Comparison of ENCODE assay signal across 8 cellular contexts in genomic region chr2:44778671-44779476, GRCh38.
DNase-seq lines count a peak whose midpoint lies in the region; ATAC-seq and TF ChIP-seq lines count a peak whose summit lies in the region.

No MANE protein-coding gene starts in this region.

- peak; percentile 95 for ATAC-seq in GM18870 (IDR thresholded peaks at IDR 0.05; ENCODE audit: unreplicated experiment)
- ATAC-seq in HG02763 (IDR thresholded peaks at IDR 0.05; ENCODE audit: unreplicated experiment), result peak; percentile 94
- peak in 2 of 3 donors; percentile 39 to 53 for ATAC-seq in natural killer cell

- peaks cover 0 to 11% of the 10 kb centered on the region in 2 donors for H3K4me1 Mint-ChIP-seq in natural killer cell

- no peak overlapping the region for H3K4me3 Mint-ChIP-seq in natural killer cell

- intact Hi-C loops in natural killer cell (cut with micrococcal nuclease), result no loop called here

- H3K36me3 Mint-ChIP-seq in natural killer cell, result no peaks in the 10 kb centered on the region

- DNase-seq in NOMO-1 treated with dmso at 0.1 percent for 144 hours (lab: John Stamatoyannopoulos, UW; ENCODE audit: unreplicated experiment) (peak; percentile 92), natural killer cell (no peak), LoVo (ENCODE audit: low spot score) (no peak), C1 segment of cervical spinal cord (lab: John Stamatoyannopoulos, UW) (no peak), HUDEP-2 (lab: John Stamatoyannopoulos, UW; ENCODE audit: unreplicated experiment in 76 of 76) (no peak)
- no peak for DNase-seq in stimulated activated CD4-positive, alpha-beta T cell treated with anti-CD3 and anti-CD28 coated beads, Interleukin-2, amount 100 ng/mL, for 48 hours

- no peak overlapping the region for H3K27ac Mint-ChIP-seq in natural killer cell

- H3K9me3 Mint-ChIP-seq in natural killer cell, result no peaks in the 10 kb centered on the region

- TF ChIP-seq CTCF in natural killer cell (IDR thresholded peaks at IDR 0.05), result no peak

- peaks cover 15 to 41% of the 10 kb centered on the region in 2 donors for H3K27me3 Mint-ChIP-seq in natural killer cell (ENCODE audit: low read depth in 2 of 2)
